In genomic region chr19:13172335-13173128, GRCh38 we compare ENCODE assay signal across 1 cellular context.
TF ChIP-seq lines count a peak whose summit lies in the region.

No MANE protein-coding gene starts in this region.

TF ChIP-seq in PFSK-1, 5 proteins besides CTCF, POLR2A, EP300 and RAD21 (continued from another document):
- TF ChIP-seq TAF1 (IDR thresholded peaks at IDR 0.05; ENCODE audit: borderline replicate concordance, insufficient read depth, low read length) (no peak), SIN3A (IDR thresholded peaks at IDR 0.05; ENCODE audit: borderline replicate concordance, insufficient read depth, low read length) (0 out of 2 replicates have a peak, but pooled peaks have one; percentile 18)
